In the genomic region with DNA sequence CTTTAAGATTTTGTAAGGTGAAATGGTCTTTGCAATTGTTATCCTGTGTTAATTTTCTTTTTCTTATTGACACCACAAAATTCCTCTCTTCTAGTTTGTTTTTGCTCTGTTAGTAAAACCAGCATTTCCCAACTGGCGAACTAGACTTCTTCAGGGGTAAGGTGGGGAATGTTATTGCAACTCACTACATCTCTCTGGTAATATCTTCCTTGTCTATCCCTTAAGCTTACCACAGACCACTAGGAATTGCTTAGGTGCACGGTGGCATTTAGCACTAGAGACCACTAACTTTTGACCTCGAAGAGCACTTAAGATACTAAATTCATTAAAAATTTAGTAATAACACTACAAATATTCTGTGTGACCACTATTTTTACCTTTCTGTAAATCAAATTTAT, we compare ENCODE assay signal across 27 cellular contexts. TPM values are rescaled to one million over a fixed set of nuclear protein-coding genes. Genes with fewer than 3 reads are reported as not detected.
DNase-seq lines count a peak whose midpoint lies in the region; ATAC-seq and TF ChIP-seq lines count a peak whose summit lies in the region.
"Had no signal": no experiment of that assay in that cellular context is flagged by ENCODE, and none has a peak within 500 bp of the region (broad histone marks: within the 10 kb centered on the region; RNA-seq: fewer than 3 reads in every experiment).

No MANE protein-coding gene starts in this region.

- H3K27ac ChIP-seq in WERI-Rb-1: no peak overlapping the region
- H3K27ac ChIP-seq: cardiac muscle cell, colonic mucosa, KMS-11, pancreas, thyroid gland had no signal

- H3K4me1 ChIP-seq in neuron (ENCODE audit: insufficient read depth, low read length): peaks cover 2% of the 10 kb centered on the region

- H3K4me3 ChIP-seq in neuron (ENCODE audit: low read length): no peak overlapping the region
- no peak overlapping the region for H3K4me3 ChIP-seq in WERI-Rb-1 (ENCODE audit: low read depth, low read length)
- H3K4me3 ChIP-seq: cardiac muscle cell, colonic mucosa, pancreas, thyroid gland had no signal

- POLR2A ChIA-PET in activated CD4-positive, alpha-beta memory T cell treated with anti-CD3 and anti-CD28 coated beads for 36 hours (lab: Charles Lee): no interaction called here

- H3K36me3 ChIP-seq in neuron (ENCODE audit: insufficient read depth, low read length): no peaks in the 10 kb centered on the region
- H3K36me3 ChIP-seq in WERI-Rb-1: no peaks in the 10 kb centered on the region
- H3K36me3 ChIP-seq: cardiac muscle cell, colonic mucosa, pancreas, thyroid gland had no signal

- peak overlapping the region; percentile 75 for H3K27ac Mint-ChIP-seq in activated naive CD4-positive, alpha-beta T cell treated with anti-CD3 and anti-CD28 coated beads, Interleukin-2, amount 50 U/mL, for 24 hours
- peak overlapping the region in 1 of 2 donors; percentile 16 for H3K27ac Mint-ChIP-seq in activated naive CD4-positive, alpha-beta T cell treated with anti-CD3 and anti-CD28 coated beads, Interleukin-2, amount 50 U/mL, for 72 hours
- H3K27ac Mint-ChIP-seq in HFFc6: peak overlapping the region; percentile 11; the same call in 1 of the 2 replicates
- H3K27ac Mint-ChIP-seq in activated CD4-positive, alpha-beta memory T cell treated with anti-CD3 and anti-CD28 coated beads for 36 hours: peak overlapping the region; percentile 65
- H3K27ac Mint-ChIP-seq: activated CD4-positive, alpha-beta T cell treated with anti-CD3 and anti-CD28 coated beads, Interleukin-2, amount 10 ng/mL, durations not matched to agents 7 days and 5 days; B cell; memory B cell; nephron; stimulated activated naive CD8-positive, alpha-beta T cell treated with anti-CD3 and anti-CD28 coated beads, Interleukin-15, amount 100 ng/mL, for 72 hours had no signal

- no peaks in the 10 kb centered on the region for H3K9me3 Mint-ChIP-seq in activated naive CD4-positive, alpha-beta T cell treated with anti-CD3 and anti-CD28 coated beads, Interleukin-2, amount 50 U/mL, for 24 hours
- H3K9me3 Mint-ChIP-seq in activated naive CD4-positive, alpha-beta T cell treated with anti-CD3 and anti-CD28 coated beads, Interleukin-2, amount 50 U/mL, for 72 hours: no peaks in the 10 kb centered on the region
- H3K9me3 Mint-ChIP-seq in HFFc6: no peaks in the 10 kb centered on the region
- no peaks in the 10 kb centered on the region for H3K9me3 Mint-ChIP-seq in activated CD4-positive, alpha-beta memory T cell treated with anti-CD3 and anti-CD28 coated beads for 36 hours
- H3K9me3 Mint-ChIP-seq: activated CD4-positive, alpha-beta T cell treated with anti-CD3 and anti-CD28 coated beads, Interleukin-2, amount 10 ng/mL, durations not matched to agents 7 days and 5 days; memory B cell; nephron; stimulated activated naive CD8-positive, alpha-beta T cell treated with anti-CD3 and anti-CD28 coated beads, Interleukin-15, amount 100 ng/mL, for 72 hours had no signal

- no peak overlapping the region for H3K4me3 Mint-ChIP-seq in activated naive CD4-positive, alpha-beta T cell treated with anti-CD3 and anti-CD28 coated beads, Interleukin-2, amount 50 U/mL, for 24 hours
- no peak overlapping the region for H3K4me3 Mint-ChIP-seq in HFFc6
- H3K4me3 Mint-ChIP-seq in activated CD4-positive, alpha-beta memory T cell treated with anti-CD3 and anti-CD28 coated beads for 36 hours: peak overlapping the region; percentile 12
- H3K4me3 Mint-ChIP-seq: activated CD4-positive, alpha-beta T cell treated with anti-CD3 and anti-CD28 coated beads, Interleukin-2, amount 10 ng/mL, durations not matched to agents 7 days and 5 days; B cell; memory B cell; nephron; stimulated activated naive CD8-positive, alpha-beta T cell treated with anti-CD3 and anti-CD28 coated beads, Interleukin-15, amount 100 ng/mL, for 72 hours had no signal

- no peak for ATAC-seq in activated naive CD4-positive, alpha-beta T cell treated with anti-CD3 and anti-CD28 coated beads, Interleukin-2, amount 50 U/mL, for 72 hours
- ATAC-seq: Panc1; pancreas; stimulated activated naive CD8-positive, alpha-beta T cell treated with anti-CD3 and anti-CD28 coated beads, Interleukin-15, amount 100 ng/mL, for 72 hours had no signal

- no peaks in the 10 kb centered on the region for H3K9me3 ChIP-seq in neuron (ENCODE audit: low read length)
- peaks cover 4% of the 10 kb centered on the region for H3K9me3 ChIP-seq in WERI-Rb-1 (ENCODE audit: severe bottlenecking)
- H3K9me3 ChIP-seq: colonic mucosa, pancreas, thyroid gland had no signal

- H2AFZ ChIP-seq in neuron (ENCODE audit: low read depth, low read length): peak overlapping the region; percentile 28

- H3K27me3 Mint-ChIP-seq in activated naive CD4-positive, alpha-beta T cell treated with anti-CD3 and anti-CD28 coated beads, Interleukin-2, amount 50 U/mL, for 24 hours: no peaks in the 10 kb centered on the region
- H3K27me3 Mint-ChIP-seq in HFFc6 (ENCODE audit: insufficient read depth): no peaks in the 10 kb centered on the region; the same call in 1 of the 2 replicates
- H3K27me3 Mint-ChIP-seq in activated CD4-positive, alpha-beta memory T cell treated with anti-CD3 and anti-CD28 coated beads for 36 hours: no peaks in the 10 kb centered on the region
- H3K27me3 Mint-ChIP-seq: memory B cell; stimulated activated naive CD8-positive, alpha-beta T cell treated with anti-CD3 and anti-CD28 coated beads, Interleukin-15, amount 100 ng/mL, for 72 hours had no signal

- no peaks in the 10 kb centered on the region for H3K27me3 ChIP-seq in neuron (ENCODE audit: insufficient read depth, low read length)
- H3K27me3 ChIP-seq in WERI-Rb-1 (ENCODE audit: insufficient read depth, low read depth, severe bottlenecking): peaks cover 3% of the 10 kb centered on the region
- H3K27me3 ChIP-seq: colonic mucosa, pancreas, thyroid gland had no signal

- H3K36me3 Mint-ChIP-seq in activated naive CD4-positive, alpha-beta T cell treated with anti-CD3 and anti-CD28 coated beads, Interleukin-2, amount 50 U/mL, for 24 hours: no peaks in the 10 kb centered on the region
- peaks cover 13 to 14% of the 10 kb centered on the region in 2 donors for H3K36me3 Mint-ChIP-seq in activated naive CD4-positive, alpha-beta T cell treated with anti-CD3 and anti-CD28 coated beads, Interleukin-2, amount 50 U/mL, for 72 hours
- H3K36me3 Mint-ChIP-seq in HFFc6 (ENCODE audit: low read depth): 0 out of 2 replicates have a peak, but pooled peaks cover 4% of the 10 kb centered on the region
- peaks cover 3% of the 10 kb centered on the region for H3K36me3 Mint-ChIP-seq in activated CD4-positive, alpha-beta memory T cell treated with anti-CD3 and anti-CD28 coated beads for 36 hours
- H3K36me3 Mint-ChIP-seq: memory B cell had no signal

- CTCF ChIA-PET in activated CD4-positive, alpha-beta memory T cell treated with anti-CD3 and anti-CD28 coated beads for 36 hours (lab: Charles Lee): interaction anchor here (1.4 to 1.6 kb wide), 2 partner anchors 59 to 254 kb away, joined by 3 read pairs; no protein-coding TSS in a partner anchor

- peaks cover 39% of the 10 kb centered on the region for H3K4me1 Mint-ChIP-seq in activated naive CD4-positive, alpha-beta T cell treated with anti-CD3 and anti-CD28 coated beads, Interleukin-2, amount 50 U/mL, for 24 hours
- H3K4me1 Mint-ChIP-seq in HFFc6 (ENCODE audit: low read depth): peaks cover 35% of the 10 kb centered on the region
- H3K4me1 Mint-ChIP-seq in activated CD4-positive, alpha-beta memory T cell treated with anti-CD3 and anti-CD28 coated beads for 36 hours (ENCODE audit: low read depth): peaks cover 32% of the 10 kb centered on the region

- no peak for TF ChIP-seq CTCF in HFFc6 (IDR thresholded peaks at IDR 0.05)
- TF ChIP-seq CTCF in WERI-Rb-1 (IDR thresholded peaks at IDR 0.05; ENCODE audit: low read depth, low read length): no peak

- intact Hi-C loops in activated CD4-positive, alpha-beta memory T cell treated with anti-CD3 and anti-CD28 coated beads for 36 hours (cut with micrococcal nuclease): loop anchor here (2.0 kb wide), 1 partner anchor 98 kb away; no protein-coding TSS in a partner anchor

- DNase-seq in activated naive CD4-positive, alpha-beta T cell treated with anti-CD3 and anti-CD28 coated beads, Interleukin-2, amount 50 U/mL, for 72 hours (ENCODE audit: low spot score in 2 of 2): no peak
- DNase-seq in HFFc6: no peak
- no peak for DNase-seq in activated CD4-positive, alpha-beta memory T cell treated with anti-CD3 and anti-CD28 coated beads for 36 hours
- DNase-seq in WERI-Rb-1: no peak
- no peak for DNase-seq in activated effector memory CD4-positive, alpha-beta T cell treated with anti-CD3 and anti-CD28 coated beads, Interleukin-2, amount 50 U/mL, for 16 hours
- DNase-seq in germinal center (ENCODE audit: low spot score): no peak
- DNase-seq: ACHN; colonic mucosa; effector CD4-positive, alpha-beta T cell; NCI-H1417 treated with DMSO at 0.1 percent for 48 hours; NCI-H2029 treated with DMSO at 0.1 percent for 48 hours; pancreas; retina; SHP77; small intestine; stimulated activated naive CD8-positive, alpha-beta T cell treated with anti-CD3 and anti-CD28 coated beads, Interleukin-15, amount 100 ng/mL, for 72 hours; T1000; thyroid gland had no signal

RNA-seq across cellular contexts. Expression of a gene that starts 4.2 kb away (rescaled TPM):
- total RNA-seq in activated naive CD4-positive, alpha-beta T cell treated with anti-CD3 and anti-CD28 coated beads, Interleukin-2, amount 50 U/mL, for 72 hours: 10 to 100 TPM; 58.9 to 79.4 TPM
- 10 to 100 TPM; 23.2 to 33.5 (median 29.0) TPM for total RNA-seq in HFFc6 (2021; fragmentation: NEBNext Ultra II Directional; extraction: Animal tissue kit (Norgen Biotek cat#: 25700))
- total RNA-seq in activated CD4-positive, alpha-beta memory T cell treated with anti-CD3 and anti-CD28 coated beads for 36 hours: 10 to 100 TPM; 57.7 to 58.5 TPM
